Comparison of ENCODE assay signal across 1 cellular context in genomic region chr6:15491255-15491985, GRCh38.
A peak's percentile ranks its signal among the peaks of the same experiment; 100 is the strongest.
TF ChIP-seq lines count a peak whose summit lies in the region.

No MANE protein-coding gene starts in this region.

TF ChIP-seq in HepG2, 621 proteins besides CTCF, POLR2A, EP300 and RAD21 (continued from another document and continues in another):
- no peak for TF ChIP-seq ZHX2 (IDR thresholded peaks at IDR 0.05; ENCODE audit: low read depth)
- no peak for TF ChIP-seq ZHX2 (CRISPR knock-in tag; IDR thresholded peaks at IDR 0.05; ENCODE audit: borderline replicate concordance)
- TF ChIP-seq ZIK1 (CRISPR knock-in tag; IDR thresholded peaks at IDR 0.05; ENCODE audit: borderline replicate concordance, low read depth): no peak
- TF ChIP-seq IKZF1 (IDR thresholded peaks at IDR 0.05): no peak
- no peak for TF ChIP-seq ZSCAN30 (CRISPR knock-in tag; IDR thresholded peaks at IDR 0.05)
- no peak for TF ChIP-seq ZNF841 (CRISPR knock-in tag; IDR thresholded peaks at IDR 0.05; ENCODE audit: borderline replicate concordance)
- no peak for TF ChIP-seq NFIC (IDR thresholded peaks at IDR 0.05; ENCODE audit: low read length)
- TF ChIP-seq RCOR2 (CRISPR knock-in tag; IDR thresholded peaks at IDR 0.05): peak; percentile 48; the same call in 1 of the 2 replicates
- peak; percentile 98 for TF ChIP-seq SP5 (CRISPR knock-in tag; IDR thresholded peaks at IDR 0.05; ENCODE audit: borderline replicate concordance, low read depth)
- TF ChIP-seq ZNF7 (CRISPR knock-in tag; IDR thresholded peaks at IDR 0.05): no peak
- TF ChIP-seq TBL1XR1 (IDR thresholded peaks at IDR 0.05; ENCODE audit: borderline replicate concordance, low read length, partially characterized antibody): peak; percentile 87
- no peak for TF ChIP-seq ZNF205 (CRISPR knock-in tag; IDR thresholded peaks at IDR 0.05)
- TF ChIP-seq KDM6A (CRISPR knock-in tag; IDR thresholded peaks at IDR 0.05; ENCODE audit: low read depth): no peak
- 0 out of 2 replicates have a peak, but pooled peaks have one; percentile 60 for TF ChIP-seq BRF2 (CRISPR knock-in tag; IDR thresholded peaks at IDR 0.05)
- no peak for TF ChIP-seq ZBTB25 (CRISPR knock-in tag; IDR thresholded peaks at IDR 0.05)
- no peak for TF ChIP-seq ZNF333 (CRISPR knock-in tag; IDR thresholded peaks at IDR 0.05; ENCODE audit: borderline replicate concordance)
- TF ChIP-seq CCDC6 (CRISPR knock-in tag; IDR thresholded peaks at IDR 0.05): no peak
- TF ChIP-seq, protein P1, sequence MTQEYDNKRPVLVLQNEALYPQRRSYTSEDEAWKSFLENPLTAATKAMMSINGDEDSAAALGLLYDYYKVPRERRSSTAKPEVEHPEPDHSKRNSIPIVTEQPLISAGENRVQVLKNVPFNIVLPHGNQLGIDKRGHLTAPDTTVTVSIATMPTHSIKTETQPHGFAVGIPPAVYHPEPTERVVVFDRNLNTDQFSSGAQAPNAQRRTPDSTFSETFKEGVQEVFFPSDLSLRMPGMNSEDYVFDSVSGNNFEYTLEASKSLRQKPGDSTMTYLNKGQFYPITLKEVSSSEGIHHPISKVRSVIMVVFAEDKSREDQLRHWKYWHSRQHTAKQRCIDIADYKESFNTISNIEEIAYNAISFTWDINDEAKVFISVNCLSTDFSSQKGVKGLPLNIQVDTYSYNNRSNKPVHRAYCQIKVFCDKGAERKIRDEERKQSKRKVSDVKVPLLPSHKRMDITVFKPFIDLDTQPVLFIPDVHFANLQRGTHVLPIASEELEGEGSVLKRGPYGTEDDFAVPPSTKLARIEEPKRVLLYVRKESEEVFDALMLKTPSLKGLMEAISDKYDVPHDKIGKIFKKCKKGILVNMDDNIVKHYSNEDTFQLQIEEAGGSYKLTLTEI (CRISPR knock-in tag; conservative IDR thresholded peaks at IDR 0.05): no peak
- TF ChIP-seq ZFP90 (CRISPR knock-in tag; IDR thresholded peaks at IDR 0.05; ENCODE audit: borderline replicate concordance): no peak
- TF ChIP-seq ZNF138 (CRISPR knock-in tag; IDR thresholded peaks at IDR 0.05; ENCODE audit: low read depth): no peak
- TF ChIP-seq, protein P2, sequence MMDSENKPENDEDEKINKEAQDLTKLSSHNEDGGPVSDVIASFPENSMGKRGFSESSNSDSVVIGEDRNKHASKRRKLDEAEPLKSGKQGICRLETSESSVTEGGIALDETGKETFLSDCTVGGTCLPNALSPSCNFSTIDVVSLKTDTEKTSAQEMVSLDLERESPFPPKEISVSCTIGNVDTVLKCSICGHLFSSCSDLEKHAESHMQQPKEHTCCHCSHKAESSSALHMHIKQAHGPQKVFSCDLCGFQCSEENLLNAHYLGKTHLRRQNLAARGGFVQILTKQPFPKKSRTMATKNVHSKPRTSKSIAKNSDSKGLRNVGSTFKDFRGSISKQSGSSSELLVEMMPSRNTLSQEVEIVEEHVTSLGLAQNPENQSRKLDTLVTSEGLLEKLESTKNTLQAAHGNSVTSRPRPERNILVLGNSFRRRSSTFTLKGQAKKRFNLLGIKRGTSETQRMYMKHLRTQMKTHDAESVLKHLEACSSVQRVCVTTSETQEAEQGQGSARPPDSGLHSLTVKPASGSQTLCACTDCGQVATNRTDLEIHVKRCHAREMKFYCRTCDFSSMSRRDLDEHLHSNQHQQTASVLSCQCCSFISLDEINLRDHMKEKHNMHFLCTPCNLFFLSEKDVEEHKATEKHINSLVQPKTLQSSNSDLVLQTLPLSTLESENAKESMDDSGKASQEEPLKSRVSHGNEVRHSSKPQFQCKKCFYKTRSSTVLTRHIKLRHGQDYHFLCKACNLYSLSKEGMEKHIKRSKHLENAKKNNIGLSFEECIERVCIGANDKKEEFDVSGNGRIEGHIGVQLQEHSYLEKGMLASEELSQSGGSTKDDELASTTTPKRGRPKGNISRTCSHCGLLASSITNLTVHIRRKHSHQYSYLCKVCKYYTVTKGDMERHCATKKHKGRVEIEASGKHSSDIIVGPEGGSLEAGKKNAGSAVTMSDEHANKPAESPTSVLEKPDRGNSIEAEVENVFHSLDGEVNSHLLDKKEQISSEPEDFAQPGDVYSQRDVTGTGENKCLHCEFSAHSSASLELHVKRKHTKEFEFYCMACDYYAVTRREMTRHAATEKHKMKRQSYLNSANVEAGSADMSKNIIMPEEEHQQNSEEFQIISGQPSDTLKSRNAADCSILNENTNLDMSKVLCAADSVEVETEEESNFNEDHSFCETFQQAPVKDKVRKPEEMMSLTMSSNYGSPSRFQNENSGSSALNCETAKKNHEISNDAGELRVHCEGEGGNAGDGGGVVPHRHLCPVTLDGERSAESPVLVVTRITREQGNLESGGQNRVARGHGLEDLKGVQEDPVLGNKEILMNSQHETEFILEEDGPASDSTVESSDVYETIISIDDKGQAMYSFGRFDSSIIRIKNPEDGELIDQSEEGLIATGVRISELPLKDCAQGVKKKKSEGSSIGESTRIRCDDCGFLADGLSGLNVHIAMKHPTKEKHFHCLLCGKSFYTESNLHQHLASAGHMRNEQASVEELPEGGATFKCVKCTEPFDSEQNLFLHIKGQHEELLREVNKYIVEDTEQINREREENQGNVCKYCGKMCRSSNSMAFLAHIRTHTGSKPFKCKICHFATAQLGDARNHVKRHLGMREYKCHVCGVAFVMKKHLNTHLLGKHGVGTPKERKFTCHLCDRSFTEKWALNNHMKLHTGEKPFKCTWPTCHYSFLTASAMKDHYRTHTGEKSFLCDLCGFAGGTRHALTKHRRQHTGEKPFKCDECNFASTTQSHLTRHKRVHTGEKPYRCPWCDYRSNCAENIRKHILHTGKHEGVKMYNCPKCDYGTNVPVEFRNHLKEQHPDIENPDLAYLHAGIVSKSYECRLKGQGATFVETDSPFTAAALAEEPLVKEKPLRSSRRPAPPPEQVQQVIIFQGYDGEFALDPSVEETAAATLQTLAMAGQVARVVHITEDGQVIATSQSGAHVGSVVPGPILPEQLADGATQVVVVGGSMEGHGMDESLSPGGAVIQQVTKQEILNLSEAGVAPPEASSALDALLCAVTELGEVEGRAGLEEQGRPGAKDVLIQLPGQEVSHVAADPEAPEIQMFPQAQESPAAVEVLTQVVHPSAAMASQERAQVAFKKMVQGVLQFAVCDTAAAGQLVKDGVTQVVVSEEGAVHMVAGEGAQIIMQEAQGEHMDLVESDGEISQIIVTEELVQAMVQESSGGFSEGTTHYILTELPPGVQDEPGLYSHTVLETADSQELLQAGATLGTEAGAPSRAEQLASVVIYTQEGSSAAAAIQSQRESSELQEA (CRISPR knock-in tag; IDR thresholded peaks at IDR 0.05; ENCODE audit: not compliant biosample characterization): no peak
- TF ChIP-seq MAFF (IDR thresholded peaks at IDR 0.05; ENCODE audit: low read depth, low read length): no peak
- no peak for TF ChIP-seq JUND (CRISPR knock-in tag; IDR thresholded peaks at IDR 0.05)
- no peak for TF ChIP-seq NBN (conservative IDR thresholded peaks at IDR 0.05)
- TF ChIP-seq, protein P3, sequence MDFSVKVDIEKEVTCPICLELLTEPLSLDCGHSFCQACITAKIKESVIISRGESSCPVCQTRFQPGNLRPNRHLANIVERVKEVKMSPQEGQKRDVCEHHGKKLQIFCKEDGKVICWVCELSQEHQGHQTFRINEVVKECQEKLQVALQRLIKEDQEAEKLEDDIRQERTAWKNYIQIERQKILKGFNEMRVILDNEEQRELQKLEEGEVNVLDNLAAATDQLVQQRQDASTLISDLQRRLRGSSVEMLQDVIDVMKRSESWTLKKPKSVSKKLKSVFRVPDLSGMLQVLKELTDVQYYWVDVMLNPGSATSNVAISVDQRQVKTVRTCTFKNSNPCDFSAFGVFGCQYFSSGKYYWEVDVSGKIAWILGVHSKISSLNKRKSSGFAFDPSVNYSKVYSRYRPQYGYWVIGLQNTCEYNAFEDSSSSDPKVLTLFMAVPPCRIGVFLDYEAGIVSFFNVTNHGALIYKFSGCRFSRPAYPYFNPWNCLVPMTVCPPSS (IDR thresholded peaks at IDR 0.05): no peak
- no peak for TF ChIP-seq HNRNPLL (IDR thresholded peaks at IDR 0.05; ENCODE audit: low read depth, low read length, poor library complexity, severe bottlenecking)
- TF ChIP-seq, protein P4, sequence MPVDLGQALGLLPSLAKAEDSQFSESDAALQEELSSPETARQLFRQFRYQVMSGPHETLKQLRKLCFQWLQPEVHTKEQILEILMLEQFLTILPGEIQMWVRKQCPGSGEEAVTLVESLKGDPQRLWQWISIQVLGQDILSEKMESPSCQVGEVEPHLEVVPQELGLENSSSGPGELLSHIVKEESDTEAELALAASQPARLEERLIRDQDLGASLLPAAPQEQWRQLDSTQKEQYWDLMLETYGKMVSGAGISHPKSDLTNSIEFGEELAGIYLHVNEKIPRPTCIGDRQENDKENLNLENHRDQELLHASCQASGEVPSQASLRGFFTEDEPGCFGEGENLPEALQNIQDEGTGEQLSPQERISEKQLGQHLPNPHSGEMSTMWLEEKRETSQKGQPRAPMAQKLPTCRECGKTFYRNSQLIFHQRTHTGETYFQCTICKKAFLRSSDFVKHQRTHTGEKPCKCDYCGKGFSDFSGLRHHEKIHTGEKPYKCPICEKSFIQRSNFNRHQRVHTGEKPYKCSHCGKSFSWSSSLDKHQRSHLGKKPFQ (CRISPR knock-in tag; IDR thresholded peaks at IDR 0.05; ENCODE audit: insufficient replicate concordance): no peak
- no peak for TF ChIP-seq MAF1 (CRISPR knock-in tag; IDR thresholded peaks at IDR 0.05; ENCODE audit: borderline replicate concordance)
- no peak for TF ChIP-seq HNF4G (IDR thresholded peaks at IDR 0.05; ENCODE audit: borderline replicate concordance, low read depth, low read length)
- TF ChIP-seq HNF4G (CRISPR knock-in tag; IDR thresholded peaks at IDR 0.05; ENCODE audit: borderline replicate concordance, low read depth): no peak
- TF ChIP-seq ZNF354B (CRISPR knock-in tag; IDR thresholded peaks at IDR 0.05): no peak
- TF ChIP-seq SP1 (IDR thresholded peaks at IDR 0.05): no peak
- no peak for TF ChIP-seq SP1 (CRISPR knock-in tag; IDR thresholded peaks at IDR 0.05)
- TF ChIP-seq ZNF660 (CRISPR knock-in tag; IDR thresholded peaks at IDR 0.05; ENCODE audit: borderline replicate concordance, low read depth): no peak
- TF ChIP-seq PHF21A (CRISPR knock-in tag; IDR thresholded peaks at IDR 0.05): peak; percentile 76
- TF ChIP-seq ZNF484 (CRISPR knock-in tag; IDR thresholded peaks at IDR 0.05; ENCODE audit: borderline replicate concordance, low read depth): no peak
- TF ChIP-seq, protein P5, sequence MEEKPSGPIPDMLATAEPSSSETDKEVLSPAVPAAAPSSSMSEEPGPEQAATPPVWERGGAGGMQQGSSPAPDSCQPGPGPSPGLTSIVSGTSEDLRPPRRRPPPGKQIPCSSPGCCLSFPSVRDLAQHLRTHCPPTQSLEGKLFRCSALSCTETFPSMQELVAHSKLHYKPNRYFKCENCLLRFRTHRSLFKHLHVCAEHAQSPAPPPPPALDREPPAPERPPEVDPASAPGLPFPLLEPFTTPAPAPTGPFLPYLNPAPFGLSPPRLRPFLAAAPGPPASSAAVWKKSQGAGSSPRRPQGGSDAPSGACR (CRISPR knock-in tag; IDR thresholded peaks at IDR 0.05): no peak
- TF ChIP-seq CENPX (CRISPR knock-in tag; IDR thresholded peaks at IDR 0.05): no peak
- no peak for TF ChIP-seq GATA4 (IDR thresholded peaks at IDR 0.05; ENCODE audit: borderline replicate concordance, low read depth)
- TF ChIP-seq THYN1 (CRISPR knock-in tag; IDR thresholded peaks at IDR 0.05; ENCODE audit: borderline replicate concordance, low read depth): no peak
- TF ChIP-seq ZNF674 (CRISPR knock-in tag; IDR thresholded peaks at IDR 0.05; ENCODE audit: low read depth): no peak
- TF ChIP-seq FOXA1 (IDR thresholded peaks at IDR 0.05): no peak
- TF ChIP-seq FOXA1 (CRISPR knock-in tag; IDR thresholded peaks at IDR 0.05): peak; percentile 36; the same call in 1 of the 2 replicates
